Comparison of ENCODE assay signal across 8 cellular contexts in the genomic region with DNA sequence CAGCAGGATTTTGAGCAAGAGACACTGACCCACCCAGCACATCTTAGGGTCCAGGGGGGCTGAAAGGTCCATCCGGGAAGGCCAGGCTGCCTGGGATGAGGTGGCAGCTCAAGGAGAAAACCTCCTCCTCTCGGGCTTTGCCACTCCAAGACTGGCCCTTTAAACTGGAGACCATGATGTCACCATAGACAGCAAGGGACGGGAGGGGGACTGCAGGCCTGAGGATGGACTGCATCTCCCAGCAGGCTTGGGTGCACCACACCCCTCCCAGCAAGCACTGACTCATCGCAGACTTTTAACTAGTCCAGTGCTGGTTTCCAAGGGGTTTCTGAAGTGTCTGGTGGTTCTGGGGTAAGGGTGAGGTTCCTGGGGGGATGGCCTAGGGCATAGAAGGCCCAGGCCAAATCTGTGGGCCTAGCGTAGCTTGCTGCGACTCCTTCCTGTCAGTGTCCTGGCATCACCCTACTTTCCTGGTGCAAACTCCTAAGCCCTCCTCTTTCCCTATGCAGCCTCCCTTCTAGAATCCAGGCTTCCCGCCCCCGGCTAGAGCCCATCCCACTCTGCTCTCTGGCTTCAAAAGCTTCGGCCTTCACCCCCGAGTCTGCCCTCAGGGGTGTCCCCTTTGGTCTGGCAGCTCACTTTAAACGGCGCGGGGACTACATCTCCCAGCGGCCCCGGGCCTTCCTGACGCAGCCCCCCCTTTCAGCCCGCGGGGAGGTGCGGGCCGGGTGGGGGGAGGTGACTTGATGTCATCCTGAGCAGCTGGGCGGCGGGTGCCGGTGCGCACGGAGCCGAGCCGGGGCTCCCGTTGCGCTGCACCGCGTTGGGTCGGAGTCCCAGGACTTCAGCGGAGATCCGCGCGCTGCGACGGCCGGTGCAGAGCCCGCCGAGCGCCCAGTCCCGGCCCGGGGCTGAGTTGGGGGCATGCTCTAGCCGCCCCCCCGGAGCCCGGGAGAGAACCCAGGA. TPM values are rescaled to one million over a fixed set of nuclear protein-coding genes. Genes with fewer than 3 reads are reported as not detected.
A peak's percentile ranks its signal among the peaks of the same experiment; 100 is the strongest.
DNase-seq lines count a peak whose midpoint lies in the region; ATAC-seq and TF ChIP-seq lines count a peak whose summit lies in the region.

A gene (plus strand): TSS at position 746 of the 966 bp plus-strand sequence. CDS start 1,046 bp downstream, outside the sequence.

- H3K79me2 ChIP-seq in DOHH2 (ENCODE audit: control insufficient read depth, low read length) (no peaks in the 10 kb centered on the region), Loucy (ENCODE audit: insufficient read depth, low read length) (no peaks in the 10 kb centered on the region)

- H3K36me3 Mint-ChIP-seq in activated T-helper 2 cell treated with anti-CD3 and anti-CD28 coated beads, Interferon-gamma antibody, Interleukin-2, Interleukin-4, amounts not matched to agents 10 μg/mL and 5 μg/mL and 100 μg/mL, durations not matched to agents 14 hours and 24 hours and 36 hours (ENCODE audit: low read depth) = peaks cover 5% of the 10 kb centered on the region
- H3K36me3 Mint-ChIP-seq in naive thymus-derived CD4-positive, alpha-beta T cell = peaks cover 0 to 11% (median 0%) of the 10 kb centered on the region in 5 donors
- peaks cover 17% of the 10 kb centered on the region for H3K36me3 Mint-ChIP-seq in stimulated activated memory B cell treated with anti-CD40 and anti-IgM and Interleukin-4, amounts not matched to agents 10 μg/mL and 1 μg/mL and 100 μg/mL, for 72 hours

- peaks cover 12% of the 10 kb centered on the region for H3K4me1 Mint-ChIP-seq in activated T-helper 2 cell treated with anti-CD3 and anti-CD28 coated beads, Interferon-gamma antibody, Interleukin-2, Interleukin-4, amounts not matched to agents 10 μg/mL and 5 μg/mL and 100 μg/mL, durations not matched to agents 14 hours and 24 hours and 36 hours (ENCODE audit: low read depth)
- peaks cover 9 to 24% (median 14%) of the 10 kb centered on the region in 7 donors for H3K4me1 Mint-ChIP-seq in naive thymus-derived CD4-positive, alpha-beta T cell
- peaks cover 33% of the 10 kb centered on the region for H3K4me1 Mint-ChIP-seq in stimulated activated memory B cell treated with anti-CD40 and anti-IgM and Interleukin-4, amounts not matched to agents 10 μg/mL and 1 μg/mL and 100 μg/mL, for 72 hours

- H3K36me3 ChIP-seq in DOHH2 (ENCODE audit: control insufficient read depth, low read length) (no peaks in the 10 kb centered on the region), H7 (replicated peaks; ENCODE audit: control insufficient read depth, insufficient read depth, low read length) (no peaks in the 10 kb centered on the region), Loucy (ENCODE audit: insufficient read depth, low read length) (no peaks in the 10 kb centered on the region), RWPE2 (ENCODE audit: low read depth) (0 out of 2 replicates have a peak, but pooled peaks cover 5% of the 10 kb centered on the region)
- peaks cover 0 to 3% (median 0%) of the 10 kb centered on the region in 3 experiments for H3K36me3 ChIP-seq in naive thymus-derived CD4-positive, alpha-beta T cell (ENCODE audit: control insufficient read depth in 2 of 3, insufficient read depth in 3 of 3, low read length in 3 of 3)

- H3K27me3 ChIP-seq in DOHH2 (ENCODE audit: control insufficient read depth, low read length) (no peaks in the 10 kb centered on the region), H7 (ENCODE audit: control insufficient read depth, insufficient read depth, low read length) (peaks cover 5% of the 10 kb centered on the region), Loucy (ENCODE audit: insufficient read depth, low read length, poor library complexity, severe bottlenecking) (no peaks in the 10 kb centered on the region), RWPE2 (ENCODE audit: insufficient read depth, poor library complexity, severe bottlenecking) (no peaks in the 10 kb centered on the region)
- H3K27me3 ChIP-seq in naive thymus-derived CD4-positive, alpha-beta T cell (ENCODE audit: control insufficient read depth in 2 of 2, insufficient read depth in 2 of 2, low read length in 2 of 2) = no peaks in the 10 kb centered on the region

- no peak for TF ChIP-seq CTCF in DOHH2 (IDR thresholded peaks at IDR 0.05; ENCODE audit: low read depth, low read length, poor library complexity, severe bottlenecking)
- TF ChIP-seq CTCF in Loucy (conservative IDR thresholded peaks at IDR 0.05; ENCODE audit: low read length) = no peak
- no peak for TF ChIP-seq CTCF in RWPE2 (IDR thresholded peaks at IDR 0.05; ENCODE audit: poor library complexity, severe bottlenecking)
- no peak for TF ChIP-seq CTCF in fibroblast of mammary gland (conservative IDR thresholded peaks at IDR 0.05; ENCODE audit: control insufficient read depth, insufficient read depth, low read depth, low read length)

- CTCF ChIA-PET in naive thymus-derived CD4-positive, alpha-beta T cell (lab: Charles Lee) = interaction anchor here (0.5 to 0.9 kb wide), 3 partner anchors 42 to 235 kb away, joined by 3 to 6 read pairs (median 3); no protein-coding TSS in a partner anchor

- H3K27ac ChIP-seq in DOHH2 (ENCODE audit: low read depth, low read length) = 0 out of 2 replicates have a peak within 1 kb of the TSS, but pooled peaks have one; percentile 22
- H3K27ac ChIP-seq in RWPE2 (ENCODE audit: poor library complexity, severe bottlenecking) = peak within 1 kb of the TSS; percentile 60
- H3K27ac ChIP-seq in naive thymus-derived CD4-positive, alpha-beta T cell (ENCODE audit: low read depth, low read length) = peak within 1 kb of the TSS; percentile 81

- H3K9me3 ChIP-seq in DOHH2 (ENCODE audit: control insufficient read depth, insufficient read depth, low read length) = no peaks in the 10 kb centered on the region
- no peaks in the 10 kb centered on the region for H3K9me3 ChIP-seq in Loucy (ENCODE audit: insufficient read depth, low read depth, low read length)
- no peaks in the 10 kb centered on the region for H3K9me3 ChIP-seq in RWPE2 (ENCODE audit: severe bottlenecking)
- no peaks in the 10 kb centered on the region for H3K9me3 ChIP-seq in naive thymus-derived CD4-positive, alpha-beta T cell (ENCODE audit: control insufficient read depth in 2 of 3, low read length in 3 of 3)

- peak within 1 kb of the TSS; percentile 69 for H3K9ac ChIP-seq in Loucy (ENCODE audit: low read depth, low read length, poor library complexity, severe bottlenecking)

- H3K4me3 Mint-ChIP-seq in activated T-helper 2 cell treated with anti-CD3 and anti-CD28 coated beads, Interferon-gamma antibody, Interleukin-2, Interleukin-4, amounts not matched to agents 10 μg/mL and 5 μg/mL and 100 μg/mL, durations not matched to agents 14 hours and 24 hours and 36 hours (ENCODE audit: low read depth) = peak within 1 kb of the TSS; percentile 96
- peak within 1 kb of the TSS; percentile 89 to 99 (median 96) for H3K4me3 Mint-ChIP-seq in naive thymus-derived CD4-positive, alpha-beta T cell
- peak within 1 kb of the TSS; percentile 99 for H3K4me3 Mint-ChIP-seq in stimulated activated memory B cell treated with anti-CD40 and anti-IgM and Interleukin-4, amounts not matched to agents 10 μg/mL and 1 μg/mL and 100 μg/mL, for 72 hours

- H2AFZ ChIP-seq in Loucy (ENCODE audit: low read length) = peak within 1 kb of the TSS; percentile 88

- H4K20me1 ChIP-seq in DOHH2 (ENCODE audit: control insufficient read depth, insufficient read depth, low read depth, low read length) (no peaks in the 10 kb centered on the region), Loucy (ENCODE audit: insufficient read depth, low read length, poor library complexity, severe bottlenecking) (no peaks in the 10 kb centered on the region)

- no peaks in the 10 kb centered on the region for H3K9me3 Mint-ChIP-seq in activated T-helper 2 cell treated with anti-CD3 and anti-CD28 coated beads, Interferon-gamma antibody, Interleukin-2, Interleukin-4, amounts not matched to agents 10 μg/mL and 5 μg/mL and 100 μg/mL, durations not matched to agents 14 hours and 24 hours and 36 hours
- no peaks in the 10 kb centered on the region for H3K9me3 Mint-ChIP-seq in naive thymus-derived CD4-positive, alpha-beta T cell
- H3K9me3 Mint-ChIP-seq in stimulated activated memory B cell treated with anti-CD40 and anti-IgM and Interleukin-4, amounts not matched to agents 10 μg/mL and 1 μg/mL and 100 μg/mL, for 72 hours = no peaks in the 10 kb centered on the region

- peak; percentile 97 for DNase-seq in H7
- DNase-seq in RWPE2 (ENCODE audit: low spot score) = peak; percentile 91
- peak; percentile 89 for DNase-seq in activated T-helper 2 cell treated with anti-CD3 and anti-CD28 coated beads, Interferon-gamma antibody, Interleukin-2, Interleukin-4, amounts not matched to agents 10 μg/mL and 5 μg/mL and 100 μg/mL, durations not matched to agents 14 hours and 24 hours and 36 hours (ENCODE audit: low spot score)
- peak; percentile 93 for DNase-seq in fibroblast of mammary gland (ENCODE audit: low read depth)
- DNase-seq in naive thymus-derived CD4-positive, alpha-beta T cell = peak; percentile 79 to 92 (median 89)

- no peaks in the 10 kb centered on the region for H3K27me3 Mint-ChIP-seq in activated T-helper 2 cell treated with anti-CD3 and anti-CD28 coated beads, Interferon-gamma antibody, Interleukin-2, Interleukin-4, amounts not matched to agents 10 μg/mL and 5 μg/mL and 100 μg/mL, durations not matched to agents 14 hours and 24 hours and 36 hours (ENCODE audit: low read depth)
- H3K27me3 Mint-ChIP-seq in naive thymus-derived CD4-positive, alpha-beta T cell = no peaks in the 10 kb centered on the region
- no peaks in the 10 kb centered on the region for H3K27me3 Mint-ChIP-seq in stimulated activated memory B cell treated with anti-CD40 and anti-IgM and Interleukin-4, amounts not matched to agents 10 μg/mL and 1 μg/mL and 100 μg/mL, for 72 hours

- H3K4me1 ChIP-seq in DOHH2 (ENCODE audit: control insufficient read depth, low read length) = peaks cover 31% of the 10 kb centered on the region
- H3K4me1 ChIP-seq in Loucy (ENCODE audit: insufficient read depth, low read length, poor library complexity, severe bottlenecking) = peaks cover 14% of the 10 kb centered on the region
- peaks cover 3% of the 10 kb centered on the region for H3K4me1 ChIP-seq in RWPE2 (ENCODE audit: insufficient read depth, poor library complexity, severe bottlenecking)
- peaks cover 11 to 15% of the 10 kb centered on the region in 2 donors for H3K4me1 ChIP-seq in naive thymus-derived CD4-positive, alpha-beta T cell (ENCODE audit: control insufficient read depth in 2 of 2, insufficient read depth in 2 of 2, low read length in 2 of 2)

- no peaks in the 10 kb centered on the region for H3F3A ChIP-seq in DOHH2 (ENCODE audit: control insufficient read depth, insufficient read depth)
- H3F3A ChIP-seq in Loucy (ENCODE audit: low read depth) = no peaks in the 10 kb centered on the region

- POLR2A ChIA-PET in naive thymus-derived CD4-positive, alpha-beta T cell (lab: Charles Lee) = interaction anchor here (0.5 to 2.0 kb wide), 11 partner anchors 9 to 145 kb away, joined by 3 to 17 read pairs (median 4); a partner anchor contains a TSS

- H3K4me3 ChIP-seq in DOHH2 (ENCODE audit: low read length) (peak within 1 kb of the TSS; percentile 75), H7 (ENCODE audit: insufficient read depth, low read depth, low read length) (peak within 1 kb of the TSS; percentile 72), Loucy (ENCODE audit: low read length, poor library complexity, severe bottlenecking) (peak within 1 kb of the TSS; percentile 78), RWPE2 (ENCODE audit: severe bottlenecking) (peak within 1 kb of the TSS; percentile 87), fibroblast of mammary gland (ENCODE audit: control insufficient read depth, low read depth, low read length) (peak within 1 kb of the TSS; percentile 74)
- H3K4me3 ChIP-seq in naive thymus-derived CD4-positive, alpha-beta T cell (ENCODE audit: low read length) = peak within 1 kb of the TSS; percentile 67

- ATAC-seq in RWPE2 (ENCODE audit: low read depth) = peak; percentile 92
- peak; percentile 95 for ATAC-seq in naive thymus-derived CD4-positive, alpha-beta T cell
- peak; percentile 96 for ATAC-seq in stimulated activated memory B cell treated with anti-CD40 and anti-IgM and Interleukin-4, amounts not matched to agents 10 μg/mL and 1 μg/mL and 100 μg/mL, for 72 hours

- H3K4me2 ChIP-seq in DOHH2 (ENCODE audit: low read length) = peak within 1 kb of the TSS; percentile 72
- H3K4me2 ChIP-seq in Loucy (ENCODE audit: low read depth, low read length, poor library complexity, severe bottlenecking) = peak within 1 kb of the TSS; percentile 76

- peak within 1 kb of the TSS; percentile 100 for H3K27ac Mint-ChIP-seq in activated T-helper 2 cell treated with anti-CD3 and anti-CD28 coated beads, Interferon-gamma antibody, Interleukin-2, Interleukin-4, amounts not matched to agents 10 μg/mL and 5 μg/mL and 100 μg/mL, durations not matched to agents 14 hours and 24 hours and 36 hours
- peak within 1 kb of the TSS; percentile 95 to 100 (median 98) for H3K27ac Mint-ChIP-seq in naive thymus-derived CD4-positive, alpha-beta T cell
- H3K27ac Mint-ChIP-seq in stimulated activated memory B cell treated with anti-CD40 and anti-IgM and Interleukin-4, amounts not matched to agents 10 μg/mL and 1 μg/mL and 100 μg/mL, for 72 hours = peak within 1 kb of the TSS; percentile 95

- H3K9me2 ChIP-seq in DOHH2 (replicated peaks; ENCODE audit: control insufficient read depth, low read length) (no peaks in the 10 kb centered on the region), Loucy (replicated peaks; ENCODE audit: low read depth, low read length) (no peaks in the 10 kb centered on the region)

- intact Hi-C loops in activated T-helper 2 cell treated with anti-CD3 and anti-CD28 coated beads, Interferon-gamma antibody, Interleukin-2, Interleukin-4, amounts not matched to agents 10 μg/mL and 5 μg/mL and 100 μg/mL, durations not matched to agents 14 hours and 24 hours and 36 hours (cut with micrococcal nuclease) = loop anchor here (1.0 to 2.0 kb wide), 2 partner anchors 91 to 103 kb away; a partner anchor contains a TSS
- intact Hi-C loops in naive thymus-derived CD4-positive, alpha-beta T cell (cut with micrococcal nuclease) = loop anchor here (1.0 to 5.0 kb wide), 15 partner anchors 8 to 1343 kb away; a partner anchor contains a TSS

RNA-seq across cellular contexts. Expression of the gene that starts here (rescaled TPM):
- 5.0 and 6.0 TPM in 2 replicates for total RNA-seq in H7 (2014; rRNA removed; shearing (Covaris generic))
- 13.6 and 16.1 TPM in 2 replicates for total RNA-seq in activated T-helper 2 cell treated with anti-CD3 and anti-CD28 coated beads, Interferon-gamma antibody, Interleukin-2, Interleukin-4, amounts not matched to agents 10 μg/mL and 5 μg/mL and 100 μg/mL, durations not matched to agents 14 hours and 24 hours and 36 hours
- total RNA-seq in naive thymus-derived CD4-positive, alpha-beta T cell = 10 to 100 TPM; 11.9 to 19.1 (median 18.8) TPM
- polyA plus RNA-seq in naive thymus-derived CD4-positive, alpha-beta T cell = 1 to 10 TPM; 4.5 to 7.5 TPM

Comparison
In these comparisons a context has a peak if more than half of its experiments do, and no peak if none do; other contexts are left out.
1. Peak in every context shown above with its lines: DNase-seq, ATAC-seq, H3K4me3 ChIP-seq and H3K27ac ChIP-seq.
2. H3K27ac ChIP-seq: peak in every context shown above with its lines; median percentile 81 in naive thymus-derived CD4-positive, alpha-beta T cell; 60 in RWPE2; 22 in DOHH2.